ENCODE assay signal across 19 cellular contexts in the genomic region with DNA sequence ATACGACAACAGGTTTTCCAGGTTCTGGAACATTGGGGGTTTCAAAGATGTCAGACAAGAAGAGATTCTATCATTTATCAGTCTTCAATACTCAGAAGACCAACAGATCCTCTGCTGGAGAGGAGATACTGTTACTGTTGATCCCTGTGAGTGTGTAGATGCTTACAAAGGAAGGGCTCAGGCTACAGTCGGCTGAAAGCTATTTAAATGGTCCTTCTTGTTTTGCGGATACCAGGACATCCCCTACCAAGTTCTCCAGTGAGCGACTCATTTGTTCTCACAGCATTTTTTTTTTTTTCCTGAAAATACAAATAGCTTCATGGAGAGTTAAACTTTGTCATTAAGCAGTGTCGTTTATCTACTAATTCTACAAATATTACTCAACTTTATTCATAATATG.
"Had no signal": no experiment of that assay in that cellular context is flagged by ENCODE, and none has a peak within 500 bp of the region (broad histone marks: within the 10 kb centered on the region; RNA-seq: fewer than 3 reads in every experiment).

No MANE protein-coding gene starts in this region.

- ATAC-seq: effector memory CD8-positive, alpha-beta T cell; left lobe of liver; natural killer cell; right lobe of liver; stimulated activated effector memory CD8-positive, alpha-beta T cell treated with anti-CD3 and anti-CD28 coated beads, Interleukin-12 subunit alpha, Interleukin-12 subunit beta, amount 100 ng/mL, for 72 hours had no signal

- DNase-seq: cortex of kidney; effector memory CD8-positive, alpha-beta T cell; hypothalamus; kidney; natural killer cell; right lobe of liver; stimulated activated CD4-positive, alpha-beta T cell treated with anti-CD3 and anti-CD28 coated beads, Interleukin-2, amount 100 ng/mL, for 24 hours; stimulated activated CD4-positive, alpha-beta T cell treated with anti-CD3 and anti-CD28 coated beads, Interleukin-4, amount 100 ng/mL, for 24 hours; stimulated activated naive CD4-positive, alpha-beta T cell treated with Interleukin-2 at 50 U/mL for 16 hours; stomach; thyroid gland had no signal

- H2AFZ ChIP-seq: parathyroid adenoma had no signal

- H3K27me3 Mint-ChIP-seq: effector memory CD8-positive, alpha-beta T cell; memory B cell; progenitor cell of endocrine pancreas; type B pancreatic cell had no signal

- H3K4me3 ChIP-seq: lung, right lobe of liver, stomach, thyroid gland had no signal

- H3K9me3 Mint-ChIP-seq: effector memory CD8-positive, alpha-beta T cell; memory B cell; natural killer cell; stimulated activated effector memory CD8-positive, alpha-beta T cell treated with anti-CD3 and anti-CD28 coated beads, Interleukin-12 subunit alpha, Interleukin-12 subunit beta, amount 100 ng/mL, for 72 hours had no signal

- H3K4me3 Mint-ChIP-seq: effector memory CD8-positive, alpha-beta T cell; memory B cell; natural killer cell; stimulated activated effector memory CD8-positive, alpha-beta T cell treated with anti-CD3 and anti-CD28 coated beads, Interleukin-12 subunit alpha, Interleukin-12 subunit beta, amount 100 ng/mL, for 72 hours; type B pancreatic cell had no signal

- H3K4me1 ChIP-seq: right lobe of liver had no signal

- H3K79me2 ChIP-seq: parathyroid adenoma had no signal

- H3K27ac Mint-ChIP-seq: effector memory CD8-positive, alpha-beta T cell; memory B cell; natural killer cell; stimulated activated effector memory CD8-positive, alpha-beta T cell treated with anti-CD3 and anti-CD28 coated beads, Interleukin-12 subunit alpha, Interleukin-12 subunit beta, amount 100 ng/mL, for 72 hours had no signal

- H3K9ac ChIP-seq: parathyroid adenoma had no signal

- H3K27ac ChIP-seq: neutrophil, parathyroid adenoma, right lobe of liver, stomach, thyroid gland had no signal

- H3K27me3 ChIP-seq: right lobe of liver, stomach, thyroid gland had no signal

- H3K36me3 ChIP-seq: neutrophil, right lobe of liver, stomach, thyroid gland had no signal

- H3K9me3 ChIP-seq: neutrophil, right lobe of liver, stomach, thyroid gland had no signal
